ENCODE assay signal across 21 cellular contexts in genomic region chr18:60980422-60981005, GRCh38.
"Had no signal": no experiment of that assay in that cellular context is flagged by ENCODE, and none has a peak within 500 bp of the region (broad histone marks: within the 10 kb centered on the region; RNA-seq: fewer than 3 reads in every experiment).

No MANE protein-coding gene starts in this region.

- H3K4me2 ChIP-seq: hepatocyte had no signal

- H3K9me3 ChIP-seq: colonic mucosa, esophagus squamous epithelium, neutrophil, psoas muscle, tibial artery, upper lobe of left lung, uterus had no signal

- H3K36me3 ChIP-seq: colonic mucosa, esophagus squamous epithelium, neutrophil, spleen, tibial artery, upper lobe of left lung, uterus had no signal

- H3K4me1 ChIP-seq: colonic mucosa, esophagus squamous epithelium, psoas muscle, spleen, upper lobe of left lung, uterus had no signal

- DNase-seq: colonic mucosa; dermis blood vessel endothelial cell; esophagus squamous epithelium; foreskin fibroblast; kidney; left cardiac atrium; left ventricle myocardium superior; mesendoderm; naive B cell; psoas muscle; retina; spleen; stimulated activated CD4-positive, alpha-beta T cell treated with anti-CD3 and anti-CD28 coated beads, Interleukin-15, amount 100 ng/mL, for 24 hours; stimulated activated CD4-positive, alpha-beta T cell treated with anti-CD3 and anti-CD28 coated beads, Interleukin-1b, Interleukin-23, amount 100 ng/mL, for 48 hours; stimulated activated CD4-positive, alpha-beta T cell treated with anti-CD3 and anti-CD28 coated beads, Interleukin-4, amount 100 ng/mL, for 24 hours; tibial artery; upper lobe of left lung; uterus had no signal

- H2AFZ ChIP-seq: hepatocyte had no signal

- H3K27ac ChIP-seq: colonic mucosa, esophagus squamous epithelium, hepatocyte, neutrophil, psoas muscle, spleen, tibial artery, upper lobe of left lung, uterus had no signal

- H3K4me3 ChIP-seq: colonic mucosa, esophagus squamous epithelium, hepatocyte, lung, psoas muscle, spleen, tibial artery, upper lobe of left lung, uterus had no signal

- H3K27me3 ChIP-seq: colonic mucosa, esophagus squamous epithelium, hepatocyte, neutrophil, spleen, tibial artery, upper lobe of left lung, uterus had no signal
